ENCODE assay signal across 23 cellular contexts in the genomic region with DNA sequence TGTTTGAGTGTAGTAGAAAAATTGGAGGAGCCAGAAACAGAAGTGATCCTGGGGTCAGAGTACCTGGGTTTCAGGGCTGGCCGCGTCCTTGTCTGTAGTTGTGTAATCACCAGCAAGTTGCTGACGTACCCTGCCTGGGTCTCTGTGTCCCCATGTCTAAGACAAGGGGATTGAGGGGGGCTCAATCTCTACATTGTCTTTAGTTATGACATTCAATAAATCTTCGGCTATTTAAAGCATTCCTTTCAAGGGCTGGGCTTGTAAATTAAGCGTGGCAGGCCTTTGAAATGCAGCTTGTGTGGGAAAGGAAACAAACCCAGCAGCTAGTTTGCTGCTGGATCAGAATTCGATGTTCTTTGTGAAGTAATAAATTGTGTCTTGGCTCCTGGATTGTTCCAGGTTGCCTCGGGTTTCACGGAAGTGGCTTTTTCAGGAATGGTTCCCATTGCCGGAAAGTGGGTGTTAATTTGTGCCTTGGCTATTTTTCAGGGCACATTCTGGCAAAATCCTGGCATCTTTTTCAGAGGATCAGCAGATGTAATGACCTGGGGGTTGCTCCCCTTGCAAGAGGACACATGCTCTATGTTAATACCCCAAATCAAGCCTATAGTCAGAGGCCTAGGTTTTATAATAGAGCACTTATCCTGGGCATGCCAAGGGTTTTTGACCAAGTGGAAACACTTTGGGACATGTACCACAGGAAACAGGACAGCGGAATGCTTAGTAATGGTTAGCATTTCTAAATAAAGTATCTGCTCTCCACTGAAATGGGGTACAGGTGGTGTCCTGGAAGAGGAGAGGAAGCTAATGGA.
DNase-seq lines count a peak whose midpoint lies in the region; ATAC-seq and TF ChIP-seq lines count a peak whose summit lies in the region.
"Had no signal": no experiment of that assay in that cellular context is flagged by ENCODE, and none has a peak within 500 bp of the region (broad histone marks: within the 10 kb centered on the region; RNA-seq: fewer than 3 reads in every experiment).

No MANE protein-coding gene starts in this region.

- WGBS in esophagus squamous epithelium, 2 donors: 39 to 41% methylated on average over 10 of the region's 10 CpGs

- peak; percentile 72 for ATAC-seq in mucosa of descending colon
- ATAC-seq: activated CD8-positive, alpha-beta T cell treated with anti-CD3 and anti-CD28 coated beads for 36 hours; activated T-cell treated with anti-CD3 and anti-CD28 coated beads, Interleukin-2, amount 50 U/mL, for 4 hours; naive thymus-derived CD8-positive, alpha-beta T cell; Panc1; stimulated activated naive CD8-positive, alpha-beta T cell treated with anti-CD3 and anti-CD28 coated beads, Interleukin-15, Interleukin-2, amounts not matched to agents 100 U/mL and 50 U/mL, for 24 hours had no signal

- H3K27ac ChIP-seq in esophagus squamous epithelium: peak overlapping the region; percentile 59 to 77 (median 71)
- H3K27ac ChIP-seq in OCI-LY7 (ENCODE audit: low read depth, low read length, poor library complexity, severe bottlenecking): no peak overlapping the region
- H3K27ac ChIP-seq: GM23248, parathyroid adenoma had no signal

- H3K9me3 Mint-ChIP-seq in Caco-2 (ENCODE audit: unreplicated experiment): no peaks in the 10 kb centered on the region
- H3K9me3 Mint-ChIP-seq: activated CD8-positive, alpha-beta T cell treated with anti-CD3 and anti-CD28 coated beads for 36 hours; activated naive CD4-positive, alpha-beta T cell treated with anti-CD3 and anti-CD28 coated beads, Interleukin-2, amount 50 U/mL, for 24 hours; activated T-cell treated with anti-CD3 and anti-CD28 coated beads, Interleukin-2, amount 50 U/mL, for 4 hours had no signal

- H3K36me3 ChIP-seq in Caco-2 (ENCODE audit: control insufficient read depth, insufficient read depth, low read length): no peaks in the 10 kb centered on the region
- H3K36me3 ChIP-seq in esophagus squamous epithelium: no peaks in the 10 kb centered on the region
- no peaks in the 10 kb centered on the region for H3K36me3 ChIP-seq in mucosa of descending colon (ENCODE audit: low read depth)
- H3K36me3 ChIP-seq in OCI-LY7 (ENCODE audit: insufficient read depth, low read length): no peaks in the 10 kb centered on the region

- no peaks in the 10 kb centered on the region for H3K79me2 ChIP-seq in OCI-LY7 (ENCODE audit: insufficient read depth, low read depth, low read length)
- H3K79me2 ChIP-seq: parathyroid adenoma had no signal

- TF ChIP-seq POLR2A in esophagus squamous epithelium (IDR thresholded peaks at IDR 0.05): no peak

- H3K4me3 ChIP-seq in Caco-2 (ENCODE audit: low read depth, low read length) (no peak overlapping the region), esophagus squamous epithelium (no peak overlapping the region), mucosa of descending colon (no peak overlapping the region), OCI-LY7 (ENCODE audit: low read depth, low read length, poor library complexity, severe bottlenecking) (no peak overlapping the region)
- H3K4me3 ChIP-seq: GM23248 had no signal

- POLR2A ChIA-PET in Caco-2 (lab: Charles Lee): no interaction called here
- POLR2A ChIA-PET in OCI-LY7 (lab: Charles Lee): no interaction called here

- H3K9me2 ChIP-seq in OCI-LY7 (ENCODE audit: insufficient read depth, low read length): no peaks in the 10 kb centered on the region

- intact Hi-C loops in Caco-2 (cut with micrococcal nuclease; ENCODE audit: unreplicated experiment): loop anchor here (10.0 kb wide), 1 partner anchor 61 kb away; no protein-coding TSS in a partner anchor
- intact Hi-C loops in esophagus squamous epithelium (cut with DNase I): no loop called here
- intact Hi-C loops in mucosa of descending colon (cut with DNase I, micrococcal nuclease): no loop called here
- intact Hi-C loops in OCI-LY7 (cut with micrococcal nuclease; ENCODE audit: unreplicated experiment): no loop called here

- no peaks in the 10 kb centered on the region for H3K27me3 Mint-ChIP-seq in Caco-2 (ENCODE audit: insufficient read depth, unreplicated experiment)

- CTCF ChIA-PET in Caco-2 (lab: Charles Lee): interaction anchor here (1.0 kb wide), 1 partner anchor 60 kb away, joined by 3 read pairs; no protein-coding TSS in a partner anchor
- CTCF ChIA-PET in OCI-LY7 (lab: Charles Lee; ENCODE audit: unreplicated experiment): no interaction called here

- H3K4me1 ChIP-seq in Caco-2 (peaks cover 44% of the 10 kb centered on the region), esophagus squamous epithelium (peaks cover 6 to 92% (median 22%) of the 10 kb centered on the region in 3 donors), mucosa of descending colon (ENCODE audit: low read depth) (peaks cover 8% of the 10 kb centered on the region), OCI-LY7 (ENCODE audit: insufficient read depth, low read length, poor library complexity, severe bottlenecking) (no peaks in the 10 kb centered on the region)
- H3K4me1 ChIP-seq: parathyroid adenoma had no signal

- no peak for TF ChIP-seq CTCF in Caco-2 (IDR thresholded peaks at IDR 0.05; ENCODE audit: insufficient read depth in 1 of 2, low read depth in 1 of 2, low read length in 1 of 2, severe bottlenecking in 1 of 2, unreplicated experiment in 1 of 2)
- TF ChIP-seq CTCF in esophagus squamous epithelium (IDR thresholded peaks at IDR 0.05): no peak
- no peak for TF ChIP-seq CTCF in mucosa of descending colon (IDR thresholded peaks at IDR 0.05)
- TF ChIP-seq CTCF in OCI-LY7 (conservative IDR thresholded peaks at IDR 0.05; ENCODE audit: low read length): no peak

- no peak overlapping the region for H3K4me2 ChIP-seq in OCI-LY7 (ENCODE audit: low read length)

- peak overlapping the region; percentile 72 for H3K27ac Mint-ChIP-seq in Caco-2 (ENCODE audit: unreplicated experiment)
- H3K27ac Mint-ChIP-seq: activated CD8-positive, alpha-beta T cell treated with anti-CD3 and anti-CD28 coated beads for 36 hours; activated naive CD4-positive, alpha-beta T cell treated with anti-CD3 and anti-CD28 coated beads, Interleukin-2, amount 50 U/mL, for 24 hours; CD14-positive monocyte; naive thymus-derived CD8-positive, alpha-beta T cell had no signal

- no peaks in the 10 kb centered on the region for H3K36me3 Mint-ChIP-seq in Caco-2 (ENCODE audit: insufficient read depth, unreplicated experiment)
- H3K36me3 Mint-ChIP-seq: activated naive CD4-positive, alpha-beta T cell treated with anti-CD3 and anti-CD28 coated beads, Interleukin-2, amount 50 U/mL, for 24 hours; CD14-positive monocyte; naive thymus-derived CD8-positive, alpha-beta T cell had no signal

- no peaks in the 10 kb centered on the region for H4K20me1 ChIP-seq in OCI-LY7 (ENCODE audit: insufficient read depth, low read length)

- H3K9me3 ChIP-seq in Caco-2 (no peaks in the 10 kb centered on the region), esophagus squamous epithelium (no peaks in the 10 kb centered on the region), mucosa of descending colon (no peaks in the 10 kb centered on the region), OCI-LY7 (ENCODE audit: low read length) (no peaks in the 10 kb centered on the region)

- H2AFZ ChIP-seq in OCI-LY7 (ENCODE audit: low read length): no peak overlapping the region
- H2AFZ ChIP-seq: GM23248, parathyroid adenoma had no signal

- H3K4me3 Mint-ChIP-seq in Caco-2 (ENCODE audit: unreplicated experiment): no peak overlapping the region
- H3K4me3 Mint-ChIP-seq: activated CD8-positive, alpha-beta T cell treated with anti-CD3 and anti-CD28 coated beads for 36 hours; activated naive CD4-positive, alpha-beta T cell treated with anti-CD3 and anti-CD28 coated beads, Interleukin-2, amount 50 U/mL, for 24 hours; activated T-cell treated with anti-CD3 and anti-CD28 coated beads, Interleukin-2, amount 50 U/mL, for 4 hours; CD14-positive monocyte; naive thymus-derived CD8-positive, alpha-beta T cell had no signal

- H3K27me3 ChIP-seq in Caco-2 (replicated peaks; ENCODE audit: control insufficient read depth, insufficient read depth, low read length) (no peaks in the 10 kb centered on the region), esophagus squamous epithelium (no peaks in the 10 kb centered on the region)

- BruUV-seq in Caco-2 (replicated peaks; lab: Mats Ljungman, UMichigan): TSS peak; percentile 57
- no TSS peak for BruUV-seq in OCI-LY7 (replicated peaks; lab: Mats Ljungman, UMichigan)

- H3K4me1 Mint-ChIP-seq in Caco-2 (ENCODE audit: low read depth, unreplicated experiment): peaks cover 39% of the 10 kb centered on the region
- H3K4me1 Mint-ChIP-seq: activated naive CD4-positive, alpha-beta T cell treated with anti-CD3 and anti-CD28 coated beads, Interleukin-2, amount 50 U/mL, for 24 hours; CD14-positive monocyte; naive thymus-derived CD8-positive, alpha-beta T cell had no signal

- peak; percentile 56 to 70 for DNase-seq in Caco-2
- peak; percentile 33 for DNase-seq in RPMI7951 (ENCODE audit: low read depth)
- no peak for DNase-seq in esophagus squamous epithelium (lab: John Stamatoyannopoulos, UW)
- DNase-seq in mucosa of descending colon: peak in 1 of 3 donors; percentile 9
- DNase-seq in OCI-LY7 (ENCODE audit: low spot score): no peak
- no peak for DNase-seq in activated CD4-positive, CD25-positive, alpha-beta regulatory T cell treated with anti-CD3 and anti-CD28 coated beads, Interleukin-2, amount 50 U/mL, for 72 hours
- no peak for DNase-seq in NCI-H1930 (lab: John Stamatoyannopoulos, UW)
- no peak for DNase-seq in stimulated activated CD4-positive, alpha-beta T cell treated with anti-CD3 and anti-CD28 coated beads, Interleukin-2, amount 100 ng/mL, for 48 hours
- DNase-seq: ACHN; activated CD8-positive, alpha-beta T cell treated with anti-CD3 and anti-CD28 coated beads for 36 hours; activated T-cell treated with anti-CD3 and anti-CD28 coated beads, Interleukin-2, amount 50 U/mL, for 4 hours; DMS153; GM23248; Karpas-422; kidney glomerular epithelial cell; naive thymus-derived CD8-positive, alpha-beta T cell; NCI-H1417 treated with DMSO at 0.1 percent for 48 hours; stimulated activated naive CD8-positive, alpha-beta T cell treated with anti-CD3 and anti-CD28 coated beads, Interleukin-15, Interleukin-2, amounts not matched to agents 100 U/mL and 50 U/mL, for 24 hours; SW 1271 had no signal

Comparison
In these comparisons a context has a peak if more than half of its experiments do, and no peak if none do; other contexts are left out.
1. DNase-seq: peak in Caco-2 (2 of 2) and RPMI7951 (single experiment); none in esophagus squamous epithelium (single experiment), OCI-LY7 (single experiment), activated CD4-positive, CD25-positive, alpha-beta regulatory T cell treated with anti-CD3 and anti-CD28 coated beads, Interleukin-2, amount 50 U/mL, for 72 hours (single experiment), NCI-H1930 (0 of 2) and stimulated activated CD4-positive, alpha-beta T cell treated with anti-CD3 and anti-CD28 coated beads, Interleukin-2, amount 100 ng/mL, for 48 hours (0 of 2).